ENCODE assay signal across 1 cellular context in genomic region chr2:9300214-9300613, GRCh38.
TF ChIP-seq lines count a peak whose summit lies in the region.

No MANE protein-coding gene starts in this region.

TF ChIP-seq in HepG2, 621 proteins besides CTCF, POLR2A, EP300 and RAD21:
- no peak for TF ChIP-seq ZNF878 (CRISPR knock-in tag; IDR thresholded peaks at IDR 0.05)
- TF ChIP-seq, protein P1, sequence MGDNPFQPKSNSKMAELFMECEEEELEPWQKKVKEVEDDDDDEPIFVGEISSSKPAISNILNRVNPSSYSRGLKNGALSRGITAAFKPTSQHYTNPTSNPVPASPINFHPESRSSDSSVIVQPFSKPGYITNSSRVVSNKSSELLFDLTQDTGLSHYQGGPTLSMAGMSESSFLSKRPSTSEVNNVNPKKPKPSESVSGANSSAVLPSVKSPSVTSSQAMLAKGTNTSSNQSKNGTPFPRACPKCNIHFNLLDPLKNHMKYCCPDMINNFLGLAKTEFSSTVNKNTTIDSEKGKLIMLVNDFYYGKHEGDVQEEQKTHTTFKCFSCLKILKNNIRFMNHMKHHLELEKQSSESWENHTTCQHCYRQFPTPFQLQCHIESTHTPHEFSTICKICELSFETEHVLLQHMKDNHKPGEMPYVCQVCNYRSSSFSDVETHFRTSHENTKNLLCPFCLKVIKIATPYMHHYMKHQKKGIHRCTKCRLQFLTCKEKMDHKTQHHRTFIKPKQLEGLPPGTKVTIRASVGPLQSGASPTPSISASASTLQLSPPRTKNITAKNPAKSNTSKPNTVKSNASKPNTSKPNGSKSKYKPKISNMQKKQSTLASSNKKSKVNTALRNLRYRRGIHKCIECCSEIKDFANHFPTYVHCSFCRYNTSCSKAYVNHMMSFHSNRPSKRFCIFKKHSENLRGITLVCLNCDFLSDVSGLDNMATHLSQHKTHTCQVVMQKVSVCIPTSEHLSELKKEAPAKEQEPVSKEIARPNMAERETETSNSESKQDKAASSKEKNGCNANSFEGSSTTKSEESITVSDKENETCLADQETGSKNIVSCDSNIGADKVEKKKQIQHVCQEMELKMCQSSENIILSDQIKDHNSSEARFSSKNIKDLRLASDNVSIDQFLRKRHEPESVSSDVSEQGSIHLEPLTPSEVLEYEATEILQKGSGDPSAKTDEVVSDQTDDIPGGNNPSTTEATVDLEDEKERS (CRISPR knock-in tag; IDR thresholded peaks at IDR 0.05), result no peak
- TF ChIP-seq ZNF557 (CRISPR knock-in tag; IDR thresholded peaks at IDR 0.05), result no peak
- no peak for TF ChIP-seq GTF2F1 (IDR thresholded peaks at IDR 0.05; ENCODE audit: low read length)
- no peak for TF ChIP-seq CENPBD1 (CRISPR knock-in tag; IDR thresholded peaks at IDR 0.05; ENCODE audit: borderline replicate concordance, low read depth)
- TF ChIP-seq, protein P2, sequence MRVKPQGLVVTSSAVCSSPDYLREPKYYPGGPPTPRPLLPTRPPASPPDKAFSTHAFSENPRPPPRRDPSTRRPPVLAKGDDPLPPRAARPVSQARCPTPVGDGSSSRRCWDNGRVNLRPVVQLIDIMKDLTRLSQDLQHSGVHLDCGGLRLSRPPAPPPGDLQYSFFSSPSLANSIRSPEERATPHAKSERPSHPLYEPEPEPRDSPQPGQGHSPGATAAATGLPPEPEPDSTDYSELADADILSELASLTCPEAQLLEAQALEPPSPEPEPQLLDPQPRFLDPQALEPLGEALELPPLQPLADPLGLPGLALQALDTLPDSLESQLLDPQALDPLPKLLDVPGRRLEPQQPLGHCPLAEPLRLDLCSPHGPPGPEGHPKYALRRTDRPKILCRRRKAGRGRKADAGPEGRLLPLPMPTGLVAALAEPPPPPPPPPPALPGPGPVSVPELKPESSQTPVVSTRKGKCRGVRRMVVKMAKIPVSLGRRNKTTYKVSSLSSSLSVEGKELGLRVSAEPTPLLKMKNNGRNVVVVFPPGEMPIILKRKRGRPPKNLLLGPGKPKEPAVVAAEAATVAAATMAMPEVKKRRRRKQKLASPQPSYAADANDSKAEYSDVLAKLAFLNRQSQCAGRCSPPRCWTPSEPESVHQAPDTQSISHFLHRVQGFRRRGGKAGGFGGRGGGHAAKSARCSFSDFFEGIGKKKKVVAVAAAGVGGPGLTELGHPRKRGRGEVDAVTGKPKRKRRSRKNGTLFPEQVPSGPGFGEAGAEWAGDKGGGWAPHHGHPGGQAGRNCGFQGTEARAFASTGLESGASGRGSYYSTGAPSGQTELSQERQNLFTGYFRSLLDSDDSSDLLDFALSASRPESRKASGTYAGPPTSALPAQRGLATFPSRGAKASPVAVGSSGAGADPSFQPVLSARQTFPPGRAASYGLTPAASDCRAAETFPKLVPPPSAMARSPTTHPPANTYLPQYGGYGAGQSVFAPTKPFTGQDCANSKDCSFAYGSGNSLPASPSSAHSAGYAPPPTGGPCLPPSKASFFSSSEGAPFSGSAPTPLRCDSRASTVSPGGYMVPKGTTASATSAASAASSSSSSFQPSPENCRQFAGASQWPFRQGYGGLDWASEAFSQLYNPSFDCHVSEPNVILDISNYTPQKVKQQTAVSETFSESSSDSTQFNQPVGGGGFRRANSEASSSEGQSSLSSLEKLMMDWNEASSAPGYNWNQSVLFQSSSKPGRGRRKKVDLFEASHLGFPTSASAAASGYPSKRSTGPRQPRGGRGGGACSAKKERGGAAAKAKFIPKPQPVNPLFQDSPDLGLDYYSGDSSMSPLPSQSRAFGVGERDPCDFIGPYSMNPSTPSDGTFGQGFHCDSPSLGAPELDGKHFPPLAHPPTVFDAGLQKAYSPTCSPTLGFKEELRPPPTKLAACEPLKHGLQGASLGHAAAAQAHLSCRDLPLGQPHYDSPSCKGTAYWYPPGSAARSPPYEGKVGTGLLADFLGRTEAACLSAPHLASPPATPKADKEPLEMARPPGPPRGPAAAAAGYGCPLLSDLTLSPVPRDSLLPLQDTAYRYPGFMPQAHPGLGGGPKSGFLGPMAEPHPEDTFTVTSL (CRISPR knock-in tag; IDR thresholded peaks at IDR 0.05; ENCODE audit: borderline replicate concordance), result no peak
- no peak for TF ChIP-seq ZKSCAN8 (CRISPR knock-in tag; IDR thresholded peaks at IDR 0.05; ENCODE audit: borderline replicate concordance)
- TF ChIP-seq ZNF549 (CRISPR knock-in tag; IDR thresholded peaks at IDR 0.05), result no peak
- TF ChIP-seq BCLAF1 (IDR thresholded peaks at IDR 0.05), result no peak
- TF ChIP-seq ZNF138 (CRISPR knock-in tag; IDR thresholded peaks at IDR 0.05; ENCODE audit: low read depth), result no peak
- TF ChIP-seq ARNT2 (CRISPR knock-in tag; IDR thresholded peaks at IDR 0.05; ENCODE audit: low read depth), result no peak
